35 cellular contexts compared by ENCODE assay signal in the genomic region with DNA sequence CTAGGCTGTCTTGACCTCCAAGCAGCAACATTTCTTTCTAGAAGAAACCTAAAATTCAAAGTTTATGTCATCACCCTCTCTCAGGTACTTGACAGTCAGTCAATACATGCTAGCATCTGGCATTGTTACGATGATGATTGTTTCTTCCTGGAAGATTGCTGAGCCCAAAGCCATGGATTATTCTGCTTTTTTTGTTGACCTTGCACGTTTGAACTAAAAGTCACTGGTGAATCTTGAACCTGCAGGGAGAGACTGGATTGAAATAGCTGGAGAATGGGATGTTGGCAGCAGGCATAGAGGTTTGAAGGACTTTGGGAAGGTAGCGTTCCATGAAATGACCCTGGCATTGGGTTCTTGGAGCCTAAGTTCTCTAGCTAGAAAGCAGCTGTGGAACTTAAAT.
"Had no signal": no experiment of that assay in that cellular context is flagged by ENCODE, and none has a peak within 500 bp of the region (broad histone marks: within the 10 kb centered on the region; RNA-seq: fewer than 3 reads in every experiment).

No MANE protein-coding gene starts in this region.

- H3K36me3 ChIP-seq: MG63 had no signal

- DNase-seq: Karpas-422, Kasumi-1, MG63, MM.1S, MV-4-11, NCI-H1048, NCI-H1092, NCI-H1092 treated with DMSO at 0.1 percent for 48 hours, NCI-H1105, NCI-H1105 treated with DMSO at 0.1 percent for 48 hours, NCI-H1417, NCI-H1417 treated with DMSO at 0.1 percent for 48 hours, NCI-H1436, NCI-H1436 treated with DMSO at 0.1 percent for 48 hours, NCI-H146, NCI-H1694, NCI-H1694 treated with DMSO at 0.1 percent for 48 hours, NCI-H187, NCI-H187 treated with DMSO at 0.1 percent for 48 hours, NCI-H1930, NCI-H2029, NCI-H2029 treated with DMSO at 0.1 percent for 48 hours, NCI-H2081, NCI-H2081 treated with DMSO at 0.1 percent for 48 hours, NCI-H2107, NCI-H2171, NCI-H2171 treated with DMSO at 0.1 percent for 48 hours, NCI-H2227 treated with DMSO at 0.1 percent for 48 hours, NCI-H226, NCI-H345, NCI-H446, NCI-H446 treated with DMSO at 0.1 percent for 48 hours, NCI-H510A, NCI-H510A treated with DMSO at 0.1 percent for 48 hours, NCI-H524 had no signal

- H3K4me3 ChIP-seq: MG63 had no signal

- H3K9me3 ChIP-seq: MG63 had no signal

- H3K27me3 ChIP-seq: MG63 had no signal
